1 cellular context compared by ENCODE assay signal in the genomic region with DNA sequence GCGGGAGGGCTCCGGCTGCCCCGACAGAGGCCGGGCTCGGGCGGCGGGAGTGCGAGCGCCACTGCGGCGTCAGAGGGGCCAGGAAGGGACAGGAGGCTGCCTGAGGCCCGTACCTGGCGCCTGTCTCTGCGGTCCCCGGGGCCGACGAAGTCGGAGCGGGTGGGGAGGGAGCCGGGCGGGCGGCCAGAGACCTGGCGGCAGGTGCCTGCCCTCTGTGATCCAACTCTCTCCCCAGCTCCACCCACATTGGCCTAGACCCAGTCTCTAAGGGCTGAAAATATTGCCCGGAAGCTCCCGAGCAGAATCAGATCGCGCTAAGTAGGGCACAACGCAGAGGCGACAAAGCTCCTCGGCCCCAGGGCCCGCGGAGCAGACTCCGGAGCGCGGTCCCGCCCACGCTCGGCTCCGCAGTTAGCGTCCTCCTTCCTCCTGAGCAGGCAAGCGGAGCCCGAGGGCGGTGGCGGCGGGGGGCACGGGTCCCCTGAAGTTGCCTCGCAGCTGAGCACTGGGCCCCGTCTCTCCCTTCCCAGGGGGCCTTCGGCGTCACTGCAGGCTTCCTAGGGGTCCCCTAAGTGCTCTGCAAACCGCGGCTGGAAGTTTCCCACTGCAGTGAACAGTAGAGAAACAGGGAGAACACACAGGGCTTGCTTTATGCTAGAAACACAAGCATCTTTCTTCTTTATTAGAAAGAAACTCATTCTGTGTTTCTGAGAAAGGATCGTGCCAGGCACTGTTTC.
TF ChIP-seq lines count a peak whose summit lies in the region.

A gene (plus strand): TSS at position 307 of the 737 bp plus-strand sequence. CDS start 906 bp downstream, outside the sequence.

TF ChIP-seq in K562, 482 proteins besides CTCF, POLR2A, EP300 and RAD21 (continued from another document):
- TF ChIP-seq MIER1 (IDR thresholded peaks at IDR 0.05; ENCODE audit: low read depth), result no peak
- no peak for TF ChIP-seq ZNF57 (CRISPR knock-in tag; IDR thresholded peaks at IDR 0.05)
- TF ChIP-seq CHD1 (IDR thresholded peaks at IDR 0.05; ENCODE audit: low read length), result peak; percentile 60
- TF ChIP-seq ZNF644 (tag; IDR thresholded peaks at IDR 0.05; ENCODE audit: low read depth), result no peak
- TF ChIP-seq NR1H2 (CRISPR knock-in tag; IDR thresholded peaks at IDR 0.05), result no peak
- no peak for TF ChIP-seq ZNF444 (CRISPR knock-in tag; IDR thresholded peaks at IDR 0.05)
- TF ChIP-seq, protein P1, sequence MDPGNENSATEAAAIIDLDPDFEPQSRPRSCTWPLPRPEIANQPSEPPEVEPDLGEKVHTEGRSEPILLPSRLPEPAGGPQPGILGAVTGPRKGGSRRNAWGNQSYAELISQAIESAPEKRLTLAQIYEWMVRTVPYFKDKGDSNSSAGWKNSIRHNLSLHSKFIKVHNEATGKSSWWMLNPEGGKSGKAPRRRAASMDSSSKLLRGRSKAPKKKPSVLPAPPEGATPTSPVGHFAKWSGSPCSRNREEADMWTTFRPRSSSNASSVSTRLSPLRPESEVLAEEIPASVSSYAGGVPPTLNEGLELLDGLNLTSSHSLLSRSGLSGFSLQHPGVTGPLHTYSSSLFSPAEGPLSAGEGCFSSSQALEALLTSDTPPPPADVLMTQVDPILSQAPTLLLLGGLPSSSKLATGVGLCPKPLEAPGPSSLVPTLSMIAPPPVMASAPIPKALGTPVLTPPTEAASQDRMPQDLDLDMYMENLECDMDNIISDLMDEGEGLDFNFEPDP (CRISPR knock-in tag; IDR thresholded peaks at IDR 0.05), result no peak
- no peak for TF ChIP-seq GATAD2A (IDR thresholded peaks at IDR 0.05)
- TF ChIP-seq, protein P2, sequence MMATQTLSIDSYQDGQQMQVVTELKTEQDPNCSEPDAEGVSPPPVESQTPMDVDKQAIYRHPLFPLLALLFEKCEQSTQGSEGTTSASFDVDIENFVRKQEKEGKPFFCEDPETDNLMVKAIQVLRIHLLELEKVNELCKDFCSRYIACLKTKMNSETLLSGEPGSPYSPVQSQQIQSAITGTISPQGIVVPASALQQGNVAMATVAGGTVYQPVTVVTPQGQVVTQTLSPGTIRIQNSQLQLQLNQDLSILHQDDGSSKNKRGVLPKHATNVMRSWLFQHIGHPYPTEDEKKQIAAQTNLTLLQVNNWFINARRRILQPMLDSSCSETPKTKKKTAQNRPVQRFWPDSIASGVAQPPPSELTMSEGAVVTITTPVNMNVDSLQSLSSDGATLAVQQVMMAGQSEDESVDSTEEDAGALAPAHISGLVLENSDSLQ (IDR thresholded peaks at IDR 0.05), result no peak
- TF ChIP-seq, protein P3, sequence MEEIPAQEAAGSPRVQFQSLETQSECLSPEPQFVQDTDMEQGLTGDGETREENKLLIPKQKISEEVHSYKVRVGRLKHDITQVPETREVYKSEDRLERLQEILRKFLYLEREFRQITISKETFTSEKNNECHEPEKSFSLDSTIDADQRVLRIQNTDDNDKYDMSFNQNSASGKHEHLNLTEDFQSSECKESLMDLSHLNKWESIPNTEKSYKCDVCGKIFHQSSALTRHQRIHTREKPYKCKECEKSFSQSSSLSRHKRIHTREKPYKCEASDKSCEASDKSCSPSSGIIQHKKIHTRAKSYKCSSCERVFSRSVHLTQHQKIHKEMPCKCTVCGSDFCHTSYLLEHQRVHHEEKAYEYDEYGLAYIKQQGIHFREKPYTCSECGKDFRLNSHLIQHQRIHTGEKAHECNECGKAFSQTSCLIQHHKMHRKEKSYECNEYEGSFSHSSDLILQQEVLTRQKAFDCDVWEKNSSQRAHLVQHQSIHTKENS (CRISPR knock-in tag; IDR thresholded peaks at IDR 0.05), result no peak
- TF ChIP-seq KDM2B (CRISPR knock-in tag; IDR thresholded peaks at IDR 0.05), result no peak
- no peak for TF ChIP-seq CCAR2 (IDR thresholded peaks at IDR 0.05; ENCODE audit: low read depth, low read length)
- TF ChIP-seq ZKSCAN3 (CRISPR knock-in tag; IDR thresholded peaks at IDR 0.05), result no peak
- TF ChIP-seq FOXP1 (CRISPR knock-in tag; IDR thresholded peaks at IDR 0.05), result peak; percentile 58; the same call in 1 of the 2 replicates
- TF ChIP-seq ELF2 (CRISPR knock-in tag; IDR thresholded peaks at IDR 0.05), result no peak
- 0 out of 2 replicates have a peak, but pooled peaks have one; percentile 50 for TF ChIP-seq GABPA (tag; conservative IDR thresholded peaks at IDR 0.05; ENCODE audit: low read depth)
- no peak for TF ChIP-seq ZFP30 (CRISPR knock-in tag; IDR thresholded peaks at IDR 0.05; ENCODE audit: borderline replicate concordance)
- no peak for TF ChIP-seq NCOA2 (IDR thresholded peaks at IDR 0.05; ENCODE audit: partially characterized antibody in 2 of 2)
- TF ChIP-seq, protein P4, sequence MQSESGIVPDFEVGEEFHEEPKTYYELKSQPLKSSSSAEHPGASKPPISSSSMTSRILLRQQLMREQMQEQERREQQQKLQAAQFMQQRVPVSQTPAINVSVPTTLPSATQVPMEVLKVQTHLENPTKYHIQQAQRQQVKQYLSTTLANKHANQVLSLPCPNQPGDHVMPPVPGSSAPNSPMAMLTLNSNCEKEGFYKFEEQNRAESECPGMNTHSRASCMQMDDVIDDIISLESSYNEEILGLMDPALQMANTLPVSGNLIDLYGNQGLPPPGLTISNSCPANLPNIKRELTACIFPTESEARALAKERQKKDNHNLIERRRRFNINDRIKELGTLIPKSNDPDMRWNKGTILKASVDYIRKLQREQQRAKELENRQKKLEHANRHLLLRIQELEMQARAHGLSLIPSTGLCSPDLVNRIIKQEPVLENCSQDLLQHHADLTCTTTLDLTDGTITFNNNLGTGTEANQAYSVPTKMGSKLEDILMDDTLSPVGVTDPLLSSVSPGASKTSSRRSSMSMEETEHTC (IDR thresholded peaks at IDR 0.05), result no peak
- TF ChIP-seq MEF2A (IDR thresholded peaks at IDR 0.05; ENCODE audit: control insufficient read depth, low read depth, low read length), result no peak
- no peak for TF ChIP-seq KAT2B (IDR thresholded peaks at IDR 0.05; ENCODE audit: low read depth, low read length)
- no peak for TF ChIP-seq SOX6 (IDR thresholded peaks at IDR 0.05)
- no peak for TF ChIP-seq HNRNPH1 (optimal IDR thresholded peaks at IDR 0.05; ENCODE audit: low read depth, low read length)
- peak; percentile 89 for TF ChIP-seq RBFOX2 (IDR thresholded peaks at IDR 0.05; ENCODE audit: low read depth, low read length)
- peak; percentile 50 for TF ChIP-seq CREM (IDR thresholded peaks at IDR 0.05; ENCODE audit: low read depth)
- no peak for TF ChIP-seq SREBF2 (CRISPR knock-in tag; IDR thresholded peaks at IDR 0.05)
- TF ChIP-seq MCM5 (IDR thresholded peaks at IDR 0.05; ENCODE audit: low read depth), result no peak
- TF ChIP-seq, protein P5, sequence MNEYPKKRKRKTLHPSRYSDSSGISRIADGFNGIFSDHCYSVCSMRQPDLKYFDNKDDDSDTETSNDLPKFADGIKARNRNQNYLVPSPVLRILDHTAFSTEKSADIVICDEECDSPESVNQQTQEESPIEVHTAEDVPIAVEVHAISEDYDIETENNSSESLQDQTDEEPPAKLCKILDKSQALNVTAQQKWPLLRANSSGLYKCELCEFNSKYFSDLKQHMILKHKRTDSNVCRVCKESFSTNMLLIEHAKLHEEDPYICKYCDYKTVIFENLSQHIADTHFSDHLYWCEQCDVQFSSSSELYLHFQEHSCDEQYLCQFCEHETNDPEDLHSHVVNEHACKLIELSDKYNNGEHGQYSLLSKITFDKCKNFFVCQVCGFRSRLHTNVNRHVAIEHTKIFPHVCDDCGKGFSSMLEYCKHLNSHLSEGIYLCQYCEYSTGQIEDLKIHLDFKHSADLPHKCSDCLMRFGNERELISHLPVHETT (CRISPR knock-in tag; conservative IDR thresholded peaks at IDR 0.05 in 1 of 2, IDR thresholded peaks at IDR 0.05 in 1 of 2), result no peak
- TF ChIP-seq NFE2L1 (tag; IDR thresholded peaks at IDR 0.05; ENCODE audit: borderline replicate concordance, low read depth), result no peak
- no peak for TF ChIP-seq MXI1 (IDR thresholded peaks at IDR 0.05; ENCODE audit: low read depth, low read length)
- TF ChIP-seq, protein P6, sequence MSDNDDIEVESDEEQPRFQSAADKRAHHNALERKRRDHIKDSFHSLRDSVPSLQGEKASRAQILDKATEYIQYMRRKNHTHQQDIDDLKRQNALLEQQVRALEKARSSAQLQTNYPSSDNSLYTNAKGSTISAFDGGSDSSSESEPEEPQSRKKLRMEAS (CRISPR knock-in tag; IDR thresholded peaks at IDR 0.05), result 0 out of 2 replicates have a peak, but pooled peaks have one; percentile 12
- no peak for TF ChIP-seq MCM3 (IDR thresholded peaks at IDR 0.05)
- TF ChIP-seq, protein P7, sequence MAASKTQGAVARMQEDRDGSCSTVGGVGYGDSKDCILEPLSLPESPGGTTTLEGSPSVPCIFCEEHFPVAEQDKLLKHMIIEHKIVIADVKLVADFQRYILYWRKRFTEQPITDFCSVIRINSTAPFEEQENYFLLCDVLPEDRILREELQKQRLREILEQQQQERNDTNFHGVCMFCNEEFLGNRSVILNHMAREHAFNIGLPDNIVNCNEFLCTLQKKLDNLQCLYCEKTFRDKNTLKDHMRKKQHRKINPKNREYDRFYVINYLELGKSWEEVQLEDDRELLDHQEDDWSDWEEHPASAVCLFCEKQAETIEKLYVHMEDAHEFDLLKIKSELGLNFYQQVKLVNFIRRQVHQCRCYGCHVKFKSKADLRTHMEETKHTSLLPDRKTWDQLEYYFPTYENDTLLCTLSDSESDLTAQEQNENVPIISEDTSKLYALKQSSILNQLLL (CRISPR knock-in tag; IDR thresholded peaks at IDR 0.05; ENCODE audit: borderline replicate concordance), result no peak
- TF ChIP-seq, protein P8, sequence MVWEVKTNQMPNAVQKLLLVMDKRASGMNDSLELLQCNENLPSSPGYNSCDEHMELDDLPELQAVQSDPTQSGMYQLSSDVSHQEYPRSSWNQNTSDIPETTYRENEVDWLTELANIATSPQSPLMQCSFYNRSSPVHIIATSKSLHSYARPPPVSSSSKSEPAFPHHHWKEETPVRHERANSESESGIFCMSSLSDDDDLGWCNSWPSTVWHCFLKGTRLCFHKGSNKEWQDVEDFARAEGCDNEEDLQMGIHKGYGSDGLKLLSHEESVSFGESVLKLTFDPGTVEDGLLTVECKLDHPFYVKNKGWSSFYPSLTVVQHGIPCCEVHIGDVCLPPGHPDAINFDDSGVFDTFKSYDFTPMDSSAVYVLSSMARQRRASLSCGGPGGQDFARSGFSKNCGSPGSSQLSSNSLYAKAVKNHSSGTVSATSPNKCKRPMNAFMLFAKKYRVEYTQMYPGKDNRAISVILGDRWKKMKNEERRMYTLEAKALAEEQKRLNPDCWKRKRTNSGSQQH (CRISPR knock-in tag; IDR thresholded peaks at IDR 0.05), result no peak
- no peak for TF ChIP-seq ZNF717 (CRISPR knock-in tag; IDR thresholded peaks at IDR 0.05)
- TF ChIP-seq, protein P9, sequence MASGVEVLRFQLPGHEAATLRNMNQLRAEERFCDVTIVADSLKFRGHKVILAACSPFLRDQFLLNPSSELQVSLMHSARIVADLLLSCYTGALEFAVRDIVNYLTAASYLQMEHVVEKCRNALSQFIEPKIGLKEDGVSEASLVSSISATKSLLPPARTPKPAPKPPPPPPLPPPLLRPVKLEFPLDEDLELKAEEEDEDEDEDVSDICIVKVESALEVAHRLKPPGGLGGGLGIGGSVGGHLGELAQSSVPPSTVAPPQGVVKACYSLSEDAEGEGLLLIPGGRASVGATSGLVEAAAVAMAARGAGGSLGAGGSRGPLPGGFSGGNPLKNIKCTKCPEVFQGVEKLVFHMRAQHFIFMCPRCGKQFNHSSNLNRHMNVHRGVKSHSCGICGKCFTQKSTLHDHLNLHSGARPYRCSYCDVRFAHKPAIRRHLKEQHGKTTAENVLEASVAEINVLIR (CRISPR knock-in tag; IDR thresholded peaks at IDR 0.05), result no peak
- TF ChIP-seq ZNF133 (CRISPR knock-in tag; IDR thresholded peaks at IDR 0.05), result no peak
- no peak for TF ChIP-seq SIRT6 (IDR thresholded peaks at IDR 0.05; ENCODE audit: low read depth, low read length)
- no peak for TF ChIP-seq FOXA1 (IDR thresholded peaks at IDR 0.05; ENCODE audit: borderline replicate concordance)
